ENCODE assay signal across 8 cellular contexts in the genomic region with DNA sequence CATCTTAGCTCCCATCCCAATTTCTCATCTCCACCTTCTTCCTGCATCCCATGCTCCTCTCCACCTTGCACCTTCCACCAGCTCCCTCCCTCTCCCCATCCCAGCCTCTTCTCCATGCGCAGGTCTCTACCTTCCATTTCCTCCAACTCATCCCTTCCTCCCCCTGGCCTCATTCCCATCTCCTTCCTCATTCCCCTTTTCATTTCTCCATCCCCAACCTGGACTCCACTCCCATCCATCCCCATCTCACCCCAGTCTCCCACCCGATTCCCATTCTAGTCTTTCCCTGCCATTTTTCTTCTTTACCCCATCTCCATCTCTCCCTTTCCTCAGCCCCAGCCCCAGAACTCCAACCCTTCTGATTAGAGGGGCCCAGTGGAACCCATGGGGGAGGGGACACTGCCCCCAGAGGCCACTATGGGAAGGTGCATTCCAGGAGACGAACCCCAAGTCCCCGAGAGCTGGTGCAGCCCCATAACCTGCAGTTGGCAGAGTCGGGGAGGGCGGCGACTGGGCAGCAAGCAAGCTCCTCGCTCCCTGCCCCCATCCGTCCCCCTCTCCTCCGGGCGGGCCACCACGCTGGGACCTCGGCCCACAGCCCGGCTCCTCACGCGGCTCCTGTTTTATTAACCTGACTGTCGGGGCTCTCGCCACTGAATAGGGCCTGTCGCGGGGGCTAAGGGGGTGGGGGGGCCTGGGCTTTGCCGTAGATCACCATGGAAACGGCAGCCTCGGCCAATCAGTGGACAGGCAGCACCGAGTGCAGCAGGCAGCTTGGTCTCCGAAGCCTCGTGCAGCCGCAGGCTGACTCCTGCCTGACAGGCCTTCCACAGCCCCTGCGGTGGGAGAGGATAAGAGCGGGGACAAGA.
DNase-seq lines count a peak whose midpoint lies in the region; ATAC-seq and TF ChIP-seq lines count a peak whose summit lies in the region.

No MANE protein-coding gene starts in this region.

- peaks cover 41% of the 10 kb centered on the region for H3K27me3 Mint-ChIP-seq in activated CD4-positive, alpha-beta T cell treated with anti-CD3 and anti-CD28 coated beads for 36 hours
- peaks cover 89% of the 10 kb centered on the region for H3K27me3 Mint-ChIP-seq in T-helper 17 cell

- H3K27ac Mint-ChIP-seq in activated CD4-positive, alpha-beta T cell treated with anti-CD3 and anti-CD28 coated beads for 36 hours, result no peak overlapping the region
- no peak overlapping the region for H3K27ac Mint-ChIP-seq in T-helper 17 cell

- no peaks in the 10 kb centered on the region for H3K9me3 Mint-ChIP-seq in activated CD4-positive, alpha-beta T cell treated with anti-CD3 and anti-CD28 coated beads for 36 hours (ENCODE audit: low read depth)

- H3K4me1 ChIP-seq in mucosa of descending colon (ENCODE audit: low read depth), result no peaks in the 10 kb centered on the region

- H3K4me1 Mint-ChIP-seq in activated CD4-positive, alpha-beta T cell treated with anti-CD3 and anti-CD28 coated beads for 36 hours, result no peaks in the 10 kb centered on the region
- peaks cover 17% of the 10 kb centered on the region for H3K4me1 Mint-ChIP-seq in T-helper 17 cell

- H3K4me3 ChIP-seq in choroid plexus epithelial cell (ENCODE audit: low read depth, low read length) (no peak overlapping the region), mucosa of descending colon (no peak overlapping the region)

- peak; percentile 83 for ATAC-seq in activated CD4-positive, alpha-beta T cell treated with anti-CD3 and anti-CD28 coated beads for 36 hours
- peak; percentile 68 for ATAC-seq in HG03139 (IDR thresholded peaks at IDR 0.05; ENCODE audit: unreplicated experiment)
- peak; percentile 78 for ATAC-seq in T-helper 17 cell
- peak; percentile 46 for ATAC-seq in mucosa of descending colon

- intact Hi-C loops in activated CD4-positive, alpha-beta T cell treated with anti-CD3 and anti-CD28 coated beads for 36 hours (cut with DNase I, micrococcal nuclease), result loop anchor here in 1 of 2 experiments (2.0 kb wide), 2 partner anchors 67 to 109 kb away; a partner anchor contains a TSS
- intact Hi-C loops in mucosa of descending colon (cut with DNase I, micrococcal nuclease), result no loop called here

- no peaks in the 10 kb centered on the region for H3K36me3 Mint-ChIP-seq in activated CD4-positive, alpha-beta T cell treated with anti-CD3 and anti-CD28 coated beads for 36 hours (ENCODE audit: low read depth)
- H3K36me3 Mint-ChIP-seq in T-helper 17 cell (ENCODE audit: low read depth), result peaks cover 11% of the 10 kb centered on the region

- POLR2A ChIA-PET in activated CD4-positive, alpha-beta T cell treated with anti-CD3 and anti-CD28 coated beads for 36 hours (lab: Charles Lee), result interaction anchor here (0.6 to 0.7 kb wide), 2 partner anchors 91 to 95 kb away, joined by 3 to 5 read pairs; no protein-coding TSS in a partner anchor

- H3K9me3 ChIP-seq in T-helper 17 cell (ENCODE audit: control insufficient read depth, low read length, poor library complexity, severe bottlenecking), result no peaks in the 10 kb centered on the region
- no peaks in the 10 kb centered on the region for H3K9me3 ChIP-seq in mucosa of descending colon

- CTCF ChIA-PET in activated CD4-positive, alpha-beta T cell treated with anti-CD3 and anti-CD28 coated beads for 36 hours (lab: Charles Lee), result interaction anchor here (0.6 to 1.5 kb wide), 7 partner anchors 15 to 1252 kb away, joined by 3 to 8 read pairs (median 3); no protein-coding TSS in a partner anchor

- no peak overlapping the region for H3K4me3 Mint-ChIP-seq in activated CD4-positive, alpha-beta T cell treated with anti-CD3 and anti-CD28 coated beads for 36 hours
- H3K4me3 Mint-ChIP-seq in T-helper 17 cell, result no peak overlapping the region

- TF ChIP-seq CTCF in choroid plexus epithelial cell (conservative IDR thresholded peaks at IDR 0.05; ENCODE audit: low read depth, low read length) (peak; percentile 76), mucosa of descending colon (IDR thresholded peaks at IDR 0.05) (peak; percentile 32)

- peak; percentile 52 for DNase-seq in activated CD4-positive, alpha-beta T cell treated with anti-CD3 and anti-CD28 coated beads for 36 hours
- DNase-seq in activated CD4-positive, alpha-beta T cell treated with anti-CD3 and anti-CD28 coated beads for 1 hour, result no peak
- DNase-seq in T-helper 17 cell (peak in 1 of 3 donors; percentile 10), choroid plexus epithelial cell (ENCODE audit: low read depth) (no peak), mucosa of descending colon (no peak), NCI-H2081 treated with DMSO at 0.1 percent for 48 hours (lab: John Stamatoyannopoulos, UW) (no peak), NCI-H446 (lab: John Stamatoyannopoulos, UW) (no peak)

- H3K36me3 ChIP-seq in mucosa of descending colon (ENCODE audit: low read depth), result no peaks in the 10 kb centered on the region
